In the genomic region with DNA sequence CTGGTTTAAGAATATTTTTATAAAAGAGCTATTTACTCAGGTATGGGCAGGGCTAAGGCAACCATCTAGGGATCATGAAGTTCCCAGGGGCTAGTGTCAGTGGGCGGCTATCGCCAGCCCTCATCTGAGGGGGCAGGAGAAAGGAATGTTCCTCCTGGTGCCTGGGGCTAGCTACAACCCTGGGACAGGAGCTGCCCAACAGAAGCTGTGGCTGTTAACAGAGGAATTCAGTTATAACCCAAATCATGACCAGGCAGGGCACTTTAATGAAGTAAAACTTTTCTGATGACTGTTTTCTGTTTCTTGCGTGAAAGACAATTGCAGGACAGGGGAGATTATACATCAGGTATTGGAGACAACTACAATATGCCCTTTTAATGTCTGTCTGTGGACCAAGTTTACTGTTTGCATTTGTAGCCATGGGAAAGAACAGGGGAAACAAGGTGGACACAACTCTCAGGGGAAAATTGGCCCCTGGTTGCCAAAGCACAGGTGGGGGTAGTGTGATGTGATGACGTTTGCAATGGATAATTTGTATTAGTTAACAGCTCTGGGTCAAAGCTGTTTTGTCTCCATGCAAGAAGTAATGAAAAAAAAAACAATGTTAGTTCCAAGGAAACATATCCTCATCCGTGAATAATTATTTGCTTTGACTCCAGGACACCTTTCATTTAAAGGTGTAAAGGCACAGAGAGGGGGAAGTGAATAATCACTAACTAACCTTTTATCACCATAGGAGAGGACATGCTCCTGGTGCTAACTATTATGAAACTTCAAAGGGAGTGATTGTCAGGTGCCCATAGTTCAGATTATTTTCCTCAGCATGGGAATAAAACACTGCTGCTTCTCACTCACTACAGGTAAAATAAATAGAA, we compare ENCODE assay signal across 20 cellular contexts.
A peak's percentile ranks its signal among the peaks of the same experiment; 100 is the strongest.
DNase-seq lines count a peak whose midpoint lies in the region; ATAC-seq, FAIRE-seq and TF ChIP-seq lines count a peak whose summit lies in the region.
"Had no signal": no experiment of that assay in that cellular context is flagged by ENCODE, and none has a peak within 500 bp of the region (broad histone marks: within the 10 kb centered on the region; RNA-seq: fewer than 3 reads in every experiment).

No MANE protein-coding gene starts in this region.

- TF ChIP-seq CTCF in bronchial epithelial cell (IDR thresholded peaks at IDR 0.05; ENCODE audit: insufficient read depth, low read length, severe bottlenecking) (no peak), pancreas (IDR thresholded peaks at IDR 0.05) (no peak), nephron progenitor cell (IDR thresholded peaks at IDR 0.05) (no peak)

- no peaks in the 10 kb centered on the region for H3K36me3 ChIP-seq in bronchial epithelial cell (ENCODE audit: control insufficient read depth, insufficient read depth, low read length)
- H3K36me3 ChIP-seq in pancreas: no peaks in the 10 kb centered on the region

- H3K27me3 Mint-ChIP-seq in nephron progenitor cell (ENCODE audit: low read depth, poor library complexity): peaks cover 9% of the 10 kb centered on the region

- peaks cover 7 to 10% (median 9%) of the 10 kb centered on the region in 3 donors for H3K4me1 ChIP-seq in pancreas

- FAIRE-seq in bronchial epithelial cell (lab: Jason Lieb, UNC): no peak
- no peak for FAIRE-seq in pancreas (lab: Jason Lieb, UNC)
- FAIRE-seq: colon had no signal

- intact Hi-C loops in pancreas (cut with DNase I): no loop called here

- H3K27ac ChIP-seq in pancreas: peak overlapping the region in 2 of 4 donors; percentile 44 to 64
- H3K27ac ChIP-seq: KMS-11 had no signal

- no peaks in the 10 kb centered on the region for H3K9me3 ChIP-seq in pancreas
- H3K9me3 ChIP-seq: mucosa of descending colon had no signal

- no peak overlapping the region for H3K27ac Mint-ChIP-seq in nephron progenitor cell

- WGBS in pancreas, 2 donors: 39% methylated on average over 5 of the region's 5 CpGs

- no peak overlapping the region for H3K4me3 ChIP-seq in bronchial epithelial cell (ENCODE audit: low read depth, low read length)
- no peak overlapping the region for H3K4me3 ChIP-seq in pancreas
- H3K4me3 ChIP-seq: mucosa of descending colon had no signal

- H3K27me3 ChIP-seq in bronchial epithelial cell (ENCODE audit: control insufficient read depth, insufficient read depth, low read length) (no peaks in the 10 kb centered on the region), pancreas (no peaks in the 10 kb centered on the region)

- ATAC-seq in pancreas: peak; percentile 34 to 69 (median 48)
- ATAC-seq: left colon, mucosa of descending colon had no signal

- peaks cover 18% of the 10 kb centered on the region for H3K4me1 Mint-ChIP-seq in nephron progenitor cell

- DNase-seq in ELR (ENCODE audit: low read depth): peak; percentile 50
- DNase-seq in NCI-H345 (lab: John Stamatoyannopoulos, UW): peak; percentile 53
- DNase-seq in bronchial epithelial cell (ENCODE audit: low read depth): peak; percentile 18
- no peak for DNase-seq in pancreas
- no peak for DNase-seq in KG1 (lab: John Stamatoyannopoulos, UW)
- no peak for DNase-seq in SIG-M5 treated with dmso at 0.1 percent for 504 hours (lab: John Stamatoyannopoulos, UW; ENCODE audit: unreplicated experiment)
- DNase-seq in nephron progenitor cell: no peak
- DNase-seq in NCI-H510A (lab: John Stamatoyannopoulos, UW): no peak
- DNase-seq: activated CD4-positive, alpha-beta T cell treated with anti-CD3 and anti-CD28 coated beads for 48 hours; activated CD8-positive, alpha-beta memory T cell treated with anti-CD3 and anti-CD28 coated beads, Interleukin-2, amount 50 U/mL, for 48 hours; activated gamma-delta T cell treated with Interleukin-2 at 50 U/mL for 16 hours; Calu3; hippocampal formation; left colon; mucosa of descending colon; NCI-H1105 treated with DMSO at 0.1 percent for 48 hours; SHP77 treated with DMSO at 0.1 percent for 48 hours; stimulated activated CD4-positive, alpha-beta T cell treated with anti-CD3 and anti-CD28 coated beads, Interleukin-4, amount 100 ng/mL, for 1 hour had no signal

- H3K9me3 Mint-ChIP-seq in nephron progenitor cell: no peaks in the 10 kb centered on the region

- H3K4me3 Mint-ChIP-seq in nephron progenitor cell: no peak overlapping the region

- H3K36me3 Mint-ChIP-seq in nephron progenitor cell (ENCODE audit: low read depth): no peaks in the 10 kb centered on the region

Comparison
In these comparisons a context has a peak if more than half of its experiments do, and no peak if none do; other contexts are left out.
1. DNase-seq: peak in ELR (single experiment), NCI-H345 (single experiment) and bronchial epithelial cell (single experiment); none in pancreas (0 of 6), KG1 (single experiment), SIG-M5 treated with dmso at 0.1 percent for 504 hours (single experiment), nephron progenitor cell (single experiment) and NCI-H510A (single experiment).